In the genomic region with DNA sequence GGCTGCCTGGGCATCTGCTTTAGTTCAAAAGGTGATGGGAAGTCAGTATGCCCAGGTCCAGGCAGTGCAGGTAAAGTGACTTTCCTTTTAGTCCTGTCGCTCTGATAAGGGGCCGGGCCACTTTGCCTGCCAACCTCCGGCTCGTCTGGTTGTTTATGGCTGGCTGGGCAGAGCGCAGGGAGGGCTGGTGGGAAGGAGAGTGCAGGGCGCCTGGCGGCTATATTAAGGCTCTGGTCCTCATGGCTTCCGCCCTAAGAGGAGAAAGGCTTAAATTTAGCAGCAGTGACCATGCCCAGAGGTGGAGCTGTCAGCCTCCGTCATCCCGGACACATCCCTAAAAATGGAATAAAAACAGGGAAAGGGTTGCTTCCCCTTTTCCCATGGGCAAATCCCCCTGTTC, we compare ENCODE assay signal across 19 cellular contexts. TPM values are rescaled to one million over a fixed set of nuclear protein-coding genes. Genes with fewer than 3 reads are reported as not detected.
DNase-seq lines count a peak whose midpoint lies in the region; ATAC-seq and TF ChIP-seq lines count a peak whose summit lies in the region.
"Had no signal": no experiment of that assay in that cellular context is flagged by ENCODE, and none has a peak within 500 bp of the region (broad histone marks: within the 10 kb centered on the region; RNA-seq: fewer than 3 reads in every experiment).

No MANE protein-coding gene starts in this region.

- H3K36me3 ChIP-seq in stomach: peaks cover 0 to 31% (median 25%) of the 10 kb centered on the region in 4 donors
- H3K36me3 ChIP-seq: MG63 had no signal

- intact Hi-C loops in stomach (cut with DNase I; ENCODE audit: low total_unique reads): no loop called here

- peak; percentile 56 for DNase-seq in HT-29 (ENCODE audit: low spot score)
- peak; percentile 9 for DNase-seq in kidney tubule cell (ENCODE audit: low spot score)
- peak; percentile 88 for DNase-seq in stomach
- no peak for DNase-seq in activated CD4-positive, CD25-positive, alpha-beta regulatory T cell (lab: John Stamatoyannopoulos, UW)
- DNase-seq in DMS153 (lab: John Stamatoyannopoulos, UW): no peak
- DNase-seq: AML-193; CD4-positive, CD25-positive, alpha-beta regulatory T cell; DMS79 treated with DMSO at 0.1 percent for 48 hours; GDM1; GOT3; HFFc6; MG63; NCI-H1105; NCI-H1694 treated with DMSO at 0.1 percent for 48 hours; NCI-H774 had no signal

- WGBS in stomach, 5 donors: 22 to 43% (median 33%) methylated on average over 10 of the region's 10 CpGs

- TF ChIP-seq POLR2A in stomach (IDR thresholded peaks at IDR 0.05): no peak

- H3K4me3 ChIP-seq in stomach: no peak overlapping the region
- H3K4me3 ChIP-seq: MG63, SK-N-MC had no signal

- TF ChIP-seq CTCF in VCaP (conservative IDR thresholded peaks at IDR 0.05) (no peak), stomach (IDR thresholded peaks at IDR 0.05) (no peak)

- H3K27ac ChIP-seq in VCaP (peak overlapping the region; percentile 20; the same call in 1 of the 2 replicates), stomach (peak overlapping the region in 4 of 5 donors; percentile 42 to 68 (median 54))
- H3K27ac ChIP-seq: SK-N-MC had no signal

- no peak for ATAC-seq in HG02885 (IDR thresholded peaks at IDR 0.05; ENCODE audit: poor library complexity, unreplicated experiment)

- H3K9me3 ChIP-seq in stomach: no peaks in the 10 kb centered on the region
- H3K9me3 ChIP-seq: MG63 had no signal

- H3K4me1 ChIP-seq in stomach: peaks cover 9 to 42% (median 39%) of the 10 kb centered on the region in 4 donors

- peaks cover 0 to 54% (median 7%) of the 10 kb centered on the region in 3 donors for H3K27me3 ChIP-seq in stomach
- H3K27me3 ChIP-seq: MG63 had no signal

- TF ChIP-seq EP300 in stomach (IDR thresholded peaks at IDR 0.05): no peak

RNA-seq across cellular contexts. Expression of gene GATA5, which starts 14.6 kb away (rescaled TPM):
- total RNA-seq in HT-29 (2014; rRNA removed; shearing (Covaris generic)): 0.05 and 0.13 TPM in 2 replicates
- total RNA-seq in stomach: 10 to 100 TPM in 2 of 5 donors, 1 to 10 TPM in 2, not detected in 1; 3.1 to 16.4 (median 9.0) TPM
- 10 to 100 TPM in 1 of 3 donors, 1 to 10 TPM in 2; 9.1 to 11.2 (median 9.3) TPM for polyA plus RNA-seq in stomach
- total RNA-seq: CD4-positive, CD25-positive, alpha-beta regulatory T cell; HFFc6 had no signal
- polyA plus RNA-seq: CD4-positive, CD25-positive, alpha-beta regulatory T cell had no signal

RNA-seq across cellular contexts. Expression of gene RBBP8NL, which starts 33.8 kb away (rescaled TPM):
- 24.4 and 26.7 TPM in 2 replicates for total RNA-seq in HT-29 (2014; rRNA removed; shearing (Covaris generic))
- 1 to 10 TPM in 1 of 5 donors, under 1 TPM in 2, not detected in 2; 0.45 to 2.3 (median 0.55) TPM for total RNA-seq in stomach
- polyA plus RNA-seq in stomach: 1 to 10 TPM; 2.1 to 8.0 (median 5.7) TPM
- total RNA-seq: CD4-positive, CD25-positive, alpha-beta regulatory T cell; HFFc6; NCI-H460 had no signal
- polyA plus RNA-seq: CD4-positive, CD25-positive, alpha-beta regulatory T cell had no signal

RNA-seq across cellular contexts. Expression of gene CABLES2, which starts 54.1 kb away (rescaled TPM):
- total RNA-seq in HT-29 (2014; rRNA removed; shearing (Covaris generic)): 9.5 and 9.8 TPM in 2 replicates
- 1 to 10 TPM in 4 of 5 donors, under 1 TPM in 1; 0.55 to 7.8 (median 1.4) TPM for total RNA-seq in stomach
- polyA plus RNA-seq in stomach: 1 to 10 TPM; 2.0 to 3.2 (median 2.5) TPM

Comparison
In these comparisons a context has a peak if more than half of its experiments do, and no peak if none do; other contexts are left out.
1. DNase-seq: peak in HT-29 (single experiment), kidney tubule cell (single experiment) and stomach (single experiment); none in activated CD4-positive, CD25-positive, alpha-beta regulatory T cell (0 of 4) and DMS153 (single experiment).